8 cellular contexts compared by ENCODE assay signal in genomic region chr17:47229535-47230443, GRCh38. TPM values are rescaled to one million over a fixed set of nuclear protein-coding genes. Genes with fewer than 3 reads are reported as not detected.
DNase-seq lines count a peak whose midpoint lies in the region; ATAC-seq and TF ChIP-seq lines count a peak whose summit lies in the region.

No MANE protein-coding gene starts in this region.

- peaks cover 2% of the 10 kb centered on the region for H3K27me3 Mint-ChIP-seq in IgD-negative memory B cell

- H3K4me1 ChIP-seq in OCI-LY3 (ENCODE audit: low read length), result peaks cover 27% of the 10 kb centered on the region

- peak overlapping the region; percentile 99 for H3K4me2 ChIP-seq in OCI-LY3 (ENCODE audit: low read length)

- H3K36me3 ChIP-seq in OCI-LY3 (replicated peaks; ENCODE audit: low read depth, low read length), result no peaks in the 10 kb centered on the region

- no peaks in the 10 kb centered on the region for H3K9me3 ChIP-seq in OCI-LY3 (ENCODE audit: insufficient read depth, low read length)

- H3K4me3 Mint-ChIP-seq in IgD-negative memory B cell, result peak overlapping the region; percentile 3 to 86 (median 79)

- H2AFZ ChIP-seq in OCI-LY3 (ENCODE audit: low read depth, low read length), result peak overlapping the region; percentile 99

- peak; percentile 79 for DNase-seq in GM13976 (ENCODE audit: low spot score)
- DNase-seq in activated CD8-positive, alpha-beta memory T cell treated with anti-CD3 and anti-CD28 coated beads, Interleukin-2, amount 50 U/mL, for 4 hours, result peak; percentile 74
- peak; percentile 84 for DNase-seq in epidermal melanocyte (ENCODE audit: insufficient read length, low spot score)
- peak; percentile 91 for DNase-seq in mucosa of gallbladder (ENCODE audit: low spot score)
- peak; percentile 17 to 51 for DNase-seq in stimulated activated CD8-positive, alpha-beta memory T cell treated with anti-CD3 and anti-CD28 coated beads, Interleukin-4, amount 100 ng/mL, for 1 hour (ENCODE audit: low read depth in 2 of 2, low spot score in 1 of 2)

- H3K4me3 ChIP-seq in OCI-LY3 (ENCODE audit: low read length), result peak overlapping the region; percentile 83

- no peaks in the 10 kb centered on the region for H3K79me2 ChIP-seq in OCI-LY3 (ENCODE audit: low read length)

- TF ChIP-seq CTCF in GM13976 (IDR thresholded peaks at IDR 0.05; ENCODE audit: borderline replicate concordance, control extremely low read depth, extremely low read depth, insufficient read depth, missing control alignments) (peak; percentile 95), OCI-LY3 (IDR thresholded peaks at IDR 0.05; ENCODE audit: low read depth, low read length) (peak; percentile 90)

- no peak for ATAC-seq in HG02870 (IDR thresholded peaks at IDR 0.05; ENCODE audit: unreplicated experiment)

- peaks cover 21 to 23% (median 22%) of the 10 kb centered on the region in 3 donors for H3K4me1 Mint-ChIP-seq in IgD-negative memory B cell

- no peaks in the 10 kb centered on the region for H3K27me3 ChIP-seq in OCI-LY3 (ENCODE audit: low read depth, low read length)

- H3K36me3 Mint-ChIP-seq in IgD-negative memory B cell, result peaks cover 2% of the 10 kb centered on the region

- no peaks in the 10 kb centered on the region for H4K20me1 ChIP-seq in OCI-LY3 (ENCODE audit: insufficient read depth, low read length)

- in situ Hi-C loops in GM13976 (cut with MboI; ENCODE audit: low sequenced_read_pairs, unreplicated experiment), result loop anchor here (5.0 to 10.0 kb wide), 2 partner anchors 83 to 385 kb away; no protein-coding TSS in a partner anchor

- H3K27ac ChIP-seq in OCI-LY3 (ENCODE audit: low read length), result no peak overlapping the region

- peak overlapping the region; percentile 70 for H3K9ac ChIP-seq in OCI-LY3 (ENCODE audit: low read length)

- peak overlapping the region in 1 of 3 donors; percentile 29 for H3K27ac Mint-ChIP-seq in IgD-negative memory B cell

- H3K9me3 Mint-ChIP-seq in IgD-negative memory B cell, result no peaks in the 10 kb centered on the region

RNA-seq across cellular contexts. Expression of gene MYL4, which starts 20.6 kb away (rescaled TPM):
- polyA plus RNA-seq in IgD-negative memory B cell, result not detected
- 0.55 TPM for total RNA-seq in mucosa of gallbladder

RNA-seq across cellular contexts. Expression of gene ITGB3, which starts 23.8 kb away (rescaled TPM):
- 3.4 TPM for polyA plus RNA-seq in IgD-negative memory B cell
- total RNA-seq in mucosa of gallbladder, result 10.6 TPM

RNA-seq across cellular contexts. Expression of gene CDC27, which starts 40.7 kb away (rescaled TPM):
- 90.9 TPM for polyA plus RNA-seq in IgD-negative memory B cell
- 75.2 TPM for total RNA-seq in mucosa of gallbladder

Comparison
In these comparisons a context has a peak if more than half of its experiments do, and no peak if none do; other contexts are left out.
1. DNase-seq: peak in every context shown above with its lines; median percentile 91 in mucosa of gallbladder; 84 in epidermal melanocyte; 79 in GM13976; 74 in activated CD8-positive, alpha-beta memory T cell treated with anti-CD3 and anti-CD28 coated beads, Interleukin-2, amount 50 U/mL, for 4 hours; 34 in stimulated activated CD8-positive, alpha-beta memory T cell treated with anti-CD3 and anti-CD28 coated beads, Interleukin-4, amount 100 ng/mL, for 1 hour.